1 cellular context compared by ENCODE assay signal in genomic region chr22:41780714-41781507, GRCh38.
TF ChIP-seq lines count a peak whose summit lies in the region.

No MANE protein-coding gene starts in this region.

TF ChIP-seq in K562, 482 proteins besides CTCF, POLR2A, EP300 and RAD21 (continued from another document):
- no peak for TF ChIP-seq ZNF408 (CRISPR knock-in tag; IDR thresholded peaks at IDR 0.05; ENCODE audit: low read depth)
- TF ChIP-seq ZNF79 (CRISPR knock-in tag; IDR thresholded peaks at IDR 0.05; ENCODE audit: low read depth): no peak
- TF ChIP-seq GATA2 (CRISPR knock-in tag; IDR thresholded peaks at IDR 0.05): no peak
- 0 out of 2 replicates have a peak, but pooled peaks have one; percentile 31 for TF ChIP-seq CREB3L1 (IDR thresholded peaks at IDR 0.05; ENCODE audit: borderline replicate concordance, low read depth)
- no peak for TF ChIP-seq NCOA6 (IDR thresholded peaks at IDR 0.05)
- TF ChIP-seq, protein P1, sequence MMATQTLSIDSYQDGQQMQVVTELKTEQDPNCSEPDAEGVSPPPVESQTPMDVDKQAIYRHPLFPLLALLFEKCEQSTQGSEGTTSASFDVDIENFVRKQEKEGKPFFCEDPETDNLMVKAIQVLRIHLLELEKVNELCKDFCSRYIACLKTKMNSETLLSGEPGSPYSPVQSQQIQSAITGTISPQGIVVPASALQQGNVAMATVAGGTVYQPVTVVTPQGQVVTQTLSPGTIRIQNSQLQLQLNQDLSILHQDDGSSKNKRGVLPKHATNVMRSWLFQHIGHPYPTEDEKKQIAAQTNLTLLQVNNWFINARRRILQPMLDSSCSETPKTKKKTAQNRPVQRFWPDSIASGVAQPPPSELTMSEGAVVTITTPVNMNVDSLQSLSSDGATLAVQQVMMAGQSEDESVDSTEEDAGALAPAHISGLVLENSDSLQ (IDR thresholded peaks at IDR 0.05): peak; percentile 91
- TF ChIP-seq, protein P2, sequence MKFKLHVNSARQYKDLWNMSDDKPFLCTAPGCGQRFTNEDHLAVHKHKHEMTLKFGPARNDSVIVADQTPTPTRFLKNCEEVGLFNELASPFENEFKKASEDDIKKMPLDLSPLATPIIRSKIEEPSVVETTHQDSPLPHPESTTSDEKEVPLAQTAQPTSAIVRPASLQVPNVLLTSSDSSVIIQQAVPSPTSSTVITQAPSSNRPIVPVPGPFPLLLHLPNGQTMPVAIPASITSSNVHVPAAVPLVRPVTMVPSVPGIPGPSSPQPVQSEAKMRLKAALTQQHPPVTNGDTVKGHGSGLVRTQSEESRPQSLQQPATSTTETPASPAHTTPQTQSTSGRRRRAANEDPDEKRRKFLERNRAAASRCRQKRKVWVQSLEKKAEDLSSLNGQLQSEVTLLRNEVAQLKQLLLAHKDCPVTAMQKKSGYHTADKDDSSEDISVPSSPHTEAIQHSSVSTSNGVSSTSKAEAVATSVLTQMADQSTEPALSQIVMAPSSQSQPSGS (CRISPR knock-in tag; IDR thresholded peaks at IDR 0.05): no peak
- TF ChIP-seq HDAC2 (IDR thresholded peaks at IDR 0.05): no peak
- no peak for TF ChIP-seq MTF1 (CRISPR knock-in tag; IDR thresholded peaks at IDR 0.05; ENCODE audit: borderline replicate concordance)
- TF ChIP-seq TFAM (CRISPR knock-in tag; conservative IDR thresholded peaks at IDR 0.05): no peak
- TF ChIP-seq GABPB1 (CRISPR knock-in tag; IDR thresholded peaks at IDR 0.05): 0 out of 2 replicates have a peak, but pooled peaks have one; percentile 35
- TF ChIP-seq PHB (CRISPR knock-in tag; IDR thresholded peaks at IDR 0.05): no peak
- no peak for TF ChIP-seq ZNF639 (CRISPR knock-in tag; conservative IDR thresholded peaks at IDR 0.05 in 1 of 2, IDR thresholded peaks at IDR 0.05 in 1 of 2)
- no peak for TF ChIP-seq STAG1 (CRISPR knock-in tag; IDR thresholded peaks at IDR 0.05; ENCODE audit: borderline replicate concordance)
- TF ChIP-seq ZNF41 (CRISPR knock-in tag; conservative IDR thresholded peaks at IDR 0.05): no peak
- no peak for TF ChIP-seq PTRF (tag; IDR thresholded peaks at IDR 0.05)
- no peak for TF ChIP-seq ZKSCAN3 (CRISPR knock-in tag; IDR thresholded peaks at IDR 0.05)
- TF ChIP-seq, protein P3, sequence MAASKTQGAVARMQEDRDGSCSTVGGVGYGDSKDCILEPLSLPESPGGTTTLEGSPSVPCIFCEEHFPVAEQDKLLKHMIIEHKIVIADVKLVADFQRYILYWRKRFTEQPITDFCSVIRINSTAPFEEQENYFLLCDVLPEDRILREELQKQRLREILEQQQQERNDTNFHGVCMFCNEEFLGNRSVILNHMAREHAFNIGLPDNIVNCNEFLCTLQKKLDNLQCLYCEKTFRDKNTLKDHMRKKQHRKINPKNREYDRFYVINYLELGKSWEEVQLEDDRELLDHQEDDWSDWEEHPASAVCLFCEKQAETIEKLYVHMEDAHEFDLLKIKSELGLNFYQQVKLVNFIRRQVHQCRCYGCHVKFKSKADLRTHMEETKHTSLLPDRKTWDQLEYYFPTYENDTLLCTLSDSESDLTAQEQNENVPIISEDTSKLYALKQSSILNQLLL (CRISPR knock-in tag; IDR thresholded peaks at IDR 0.05; ENCODE audit: borderline replicate concordance): no peak
- TF ChIP-seq, protein P4, sequence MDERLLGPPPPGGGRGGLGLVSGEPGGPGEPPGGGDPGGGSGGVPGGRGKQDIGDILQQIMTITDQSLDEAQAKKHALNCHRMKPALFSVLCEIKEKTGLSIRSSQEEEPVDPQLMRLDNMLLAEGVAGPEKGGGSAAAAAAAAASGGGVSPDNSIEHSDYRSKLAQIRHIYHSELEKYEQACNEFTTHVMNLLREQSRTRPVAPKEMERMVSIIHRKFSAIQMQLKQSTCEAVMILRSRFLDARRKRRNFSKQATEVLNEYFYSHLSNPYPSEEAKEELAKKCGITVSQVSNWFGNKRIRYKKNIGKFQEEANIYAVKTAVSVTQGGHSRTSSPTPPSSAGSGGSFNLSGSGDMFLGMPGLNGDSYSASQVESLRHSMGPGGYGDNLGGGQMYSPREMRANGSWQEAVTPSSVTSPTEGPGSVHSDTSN (CRISPR knock-in tag; IDR thresholded peaks at IDR 0.05; ENCODE audit: low read depth): no peak
- TF ChIP-seq, protein P4 (tag; conservative IDR thresholded peaks at IDR 0.05; ENCODE audit: low read depth): peak; percentile 48
- no peak for TF ChIP-seq ZHX1 (conservative IDR thresholded peaks at IDR 0.05; ENCODE audit: low read length)
- peak; percentile 19; the same call in 1 of the 2 replicates for TF ChIP-seq CTBP1 (IDR thresholded peaks at IDR 0.05; ENCODE audit: borderline replicate concordance)
- TF ChIP-seq PHF8 (IDR thresholded peaks at IDR 0.05; ENCODE audit: borderline replicate concordance, low read length): peak; percentile 20; the same call in 1 of the 2 replicates
- TF ChIP-seq CREB5 (CRISPR knock-in tag; IDR thresholded peaks at IDR 0.05): no peak
- TF ChIP-seq U2AF2 (optimal IDR thresholded peaks at IDR 0.05; ENCODE audit: low read depth, low read length): no peak
- no peak for TF ChIP-seq HINFP (tag; conservative IDR thresholded peaks at IDR 0.05; ENCODE audit: low read depth)
- TF ChIP-seq TRIM24 (IDR thresholded peaks at IDR 0.05): no peak
- TF ChIP-seq, protein P5, sequence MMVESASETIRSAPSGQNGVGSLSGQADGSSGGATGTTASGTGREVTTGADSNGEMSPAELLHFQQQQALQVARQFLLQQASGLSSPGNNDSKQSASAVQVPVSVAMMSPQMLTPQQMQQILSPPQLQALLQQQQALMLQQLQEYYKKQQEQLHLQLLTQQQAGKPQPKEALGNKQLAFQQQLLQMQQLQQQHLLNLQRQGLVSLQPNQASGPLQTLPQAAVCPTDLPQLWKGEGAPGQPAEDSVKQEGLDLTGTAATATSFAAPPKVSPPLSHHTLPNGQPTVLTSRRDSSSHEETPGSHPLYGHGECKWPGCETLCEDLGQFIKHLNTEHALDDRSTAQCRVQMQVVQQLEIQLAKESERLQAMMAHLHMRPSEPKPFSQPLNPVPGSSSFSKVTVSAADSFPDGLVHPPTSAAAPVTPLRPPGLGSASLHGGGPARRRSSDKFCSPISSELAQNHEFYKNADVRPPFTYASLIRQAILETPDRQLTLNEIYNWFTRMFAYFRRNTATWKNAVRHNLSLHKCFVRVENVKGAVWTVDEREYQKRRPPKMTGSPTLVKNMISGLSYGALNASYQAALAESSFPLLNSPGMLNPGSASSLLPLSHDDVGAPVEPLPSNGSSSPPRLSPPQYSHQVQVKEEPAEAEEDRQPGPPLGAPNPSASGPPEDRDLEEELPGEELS (CRISPR knock-in tag; IDR thresholded peaks at IDR 0.05; ENCODE audit: borderline replicate concordance): no peak
- TF ChIP-seq SRSF3 (IDR thresholded peaks at IDR 0.05; ENCODE audit: insufficient read depth, low read length): no peak
- peak; percentile 14 for TF ChIP-seq MEIS2 (IDR thresholded peaks at IDR 0.05; ENCODE audit: partially characterized antibody)
- TF ChIP-seq FOXJ3 (CRISPR knock-in tag; IDR thresholded peaks at IDR 0.05): no peak
- TF ChIP-seq POLR2AphosphoS5 (IDR thresholded peaks at IDR 0.05; ENCODE audit: control insufficient read depth, insufficient read depth, low read depth, low read length): no peak
- TF ChIP-seq, protein P6, sequence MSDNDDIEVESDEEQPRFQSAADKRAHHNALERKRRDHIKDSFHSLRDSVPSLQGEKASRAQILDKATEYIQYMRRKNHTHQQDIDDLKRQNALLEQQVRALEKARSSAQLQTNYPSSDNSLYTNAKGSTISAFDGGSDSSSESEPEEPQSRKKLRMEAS (CRISPR knock-in tag; IDR thresholded peaks at IDR 0.05): no peak
- 0 out of 2 replicates have a peak, but pooled peaks have one; percentile 39 for TF ChIP-seq ELF1 (tag; IDR thresholded peaks at IDR 0.05)
- TF ChIP-seq ID3 (CRISPR knock-in tag; IDR thresholded peaks at IDR 0.05): no peak
- TF ChIP-seq ID3 (tag; IDR thresholded peaks at IDR 0.05): no peak
- no peak for TF ChIP-seq MIER1 (IDR thresholded peaks at IDR 0.05; ENCODE audit: low read depth)
- TF ChIP-seq ZNF77 (CRISPR knock-in tag; IDR thresholded peaks at IDR 0.05): no peak
- TF ChIP-seq ZC3H4 (CRISPR knock-in tag; IDR thresholded peaks at IDR 0.05; ENCODE audit: borderline replicate concordance): no peak
- TF ChIP-seq THAP7 (CRISPR knock-in tag; IDR thresholded peaks at IDR 0.05): no peak
